Comparison of ENCODE assay signal across 30 cellular contexts in genomic region chr20:61745397-61746146, GRCh38.
"Had no signal": no experiment of that assay in that cellular context is flagged by ENCODE, and none has a peak within 500 bp of the region (broad histone marks: within the 10 kb centered on the region; RNA-seq: fewer than 3 reads in every experiment).

No MANE protein-coding gene starts in this region.

- H3K4me3 Mint-ChIP-seq: activated B cell treated with CpG ODN at 0.5 μM for 24 hours; activated CD8-positive, alpha-beta T cell treated with anti-CD3 and anti-CD28 coated beads for 36 hours; activated naive CD4-positive, alpha-beta T cell treated with anti-CD3 and anti-CD28 coated beads, Interleukin-2, amount 50 U/mL, for 24 hours; activated naive CD8-positive, alpha-beta T cell treated with anti-CD3 and anti-CD28 coated beads, Interleukin-2, amount 50 U/mL, for 24 hours; activated T-cell treated with anti-CD3 and anti-CD28 coated beads, Interleukin-2, amount 50 U/mL, for 4 hours; immature natural killer cell; natural killer cell treated with Interleukin-12 subunit alpha and Interleukin-12 subunit beta and Interleukin-15 and Interleukin-18, amount 100 ng/mL, for 72 hours; stimulated activated memory B cell treated with anti-CD40 and anti-IgM and Interleukin-4, amounts not matched to agents 10 μg/mL and 1 μg/mL and 100 μg/mL, for 72 hours; T-cell had no signal

- H3K36me3 ChIP-seq: colonic mucosa, ovary, prostate gland, suprapubic skin, tibial artery, upper lobe of right lung had no signal

- H3K4me1 Mint-ChIP-seq: activated B cell treated with CpG ODN at 0.5 μM for 24 hours; activated naive CD4-positive, alpha-beta T cell treated with anti-CD3 and anti-CD28 coated beads, Interleukin-2, amount 50 U/mL, for 24 hours; activated naive CD8-positive, alpha-beta T cell treated with anti-CD3 and anti-CD28 coated beads, Interleukin-2, amount 50 U/mL, for 24 hours; immature natural killer cell; stimulated activated memory B cell treated with anti-CD40 and anti-IgM and Interleukin-4, amounts not matched to agents 10 μg/mL and 1 μg/mL and 100 μg/mL, for 72 hours; T-cell had no signal

- H3K27me3 ChIP-seq: colonic mucosa, ovary, upper lobe of right lung had no signal

- H3K4me3 ChIP-seq: colonic mucosa, lung, mucosa of descending colon, ovary, prostate gland, skin epidermis, suprapubic skin, tibial artery, upper lobe of right lung had no signal

- H3K9me3 Mint-ChIP-seq: activated naive CD4-positive, alpha-beta T cell treated with anti-CD3 and anti-CD28 coated beads, Interleukin-2, amount 50 U/mL, for 24 hours had no signal

- H3K27ac Mint-ChIP-seq: activated B cell treated with CpG ODN at 0.5 μM for 24 hours; activated CD8-positive, alpha-beta T cell treated with anti-CD3 and anti-CD28 coated beads for 36 hours; activated naive CD4-positive, alpha-beta T cell treated with anti-CD3 and anti-CD28 coated beads, Interleukin-2, amount 50 U/mL, for 24 hours; activated naive CD8-positive, alpha-beta T cell treated with anti-CD3 and anti-CD28 coated beads, Interleukin-2, amount 50 U/mL, for 24 hours; activated T-helper 2 cell treated with anti-CD3 and anti-CD28 coated beads, Interferon-gamma antibody, Interleukin-2, Interleukin-4, amounts not matched to agents 10 μg/mL and 5 μg/mL and 100 μg/mL, durations not matched to agents 14 hours and 24 hours and 36 hours; immature natural killer cell; natural killer cell treated with Interleukin-12 subunit alpha and Interleukin-12 subunit beta and Interleukin-15 and Interleukin-18, amount 100 ng/mL, for 72 hours; stimulated activated memory B cell treated with anti-CD40 and anti-IgM and Interleukin-4, amounts not matched to agents 10 μg/mL and 1 μg/mL and 100 μg/mL, for 72 hours; T-cell had no signal

- H3K27ac ChIP-seq: colonic mucosa, ovary, prostate gland, skin epidermis, suprapubic skin, tibial artery, upper lobe of right lung had no signal

- ATAC-seq: activated CD8-positive, alpha-beta T cell treated with anti-CD3 and anti-CD28 coated beads for 36 hours; activated naive CD8-positive, alpha-beta T cell treated with anti-CD3 and anti-CD28 coated beads, Interleukin-2, amount 50 U/mL, for 24 hours; activated T-cell treated with anti-CD3 and anti-CD28 coated beads, Interleukin-2, amount 50 U/mL, for 4 hours; left lobe of liver; mucosa of descending colon; sciatic nerve; stimulated activated memory B cell treated with anti-CD40 and anti-IgM and Interleukin-4, amounts not matched to agents 10 μg/mL and 1 μg/mL and 100 μg/mL, for 72 hours; T-cell had no signal

- H3K9me3 ChIP-seq: colonic mucosa, mucosa of descending colon, ovary, prostate gland, suprapubic skin had no signal

- H3K4me1 ChIP-seq: colonic mucosa, prostate gland, suprapubic skin, tibial artery, upper lobe of right lung had no signal

- DNase-seq: activated B cell treated with CpG ODN at 0.5 μM for 24 hours; activated CD4-positive, alpha-beta T cell treated with anti-CD3 and anti-CD28 coated beads, Interleukin-2, amount 50 U/mL, for 1 hour; activated CD8-positive, alpha-beta T cell treated with anti-CD3 and anti-CD28 coated beads for 36 hours; activated naive CD8-positive, alpha-beta T cell treated with anti-CD3 and anti-CD28 coated beads, Interleukin-2, amount 50 U/mL, for 24 hours; activated T-cell treated with anti-CD3 and anti-CD28 coated beads, Interleukin-2, amount 50 U/mL, for 4 hours; amygdala; colonic mucosa; effector CD8-positive, alpha-beta T cell; glutamatergic neuron; hypothalamus; immature natural killer cell; ovary; retina; stimulated activated CD4-positive, alpha-beta T cell treated with anti-CD3 and anti-CD28 coated beads, Interleukin-1b, Interleukin-23, amount 100 ng/mL, for 48 hours; stimulated activated CD4-positive, alpha-beta T cell treated with anti-CD3 and anti-CD28 coated beads, Interleukin-4, amount 100 ng/mL, for 4 hours; stimulated activated CD8-positive, alpha-beta memory T cell treated with anti-CD3 and anti-CD28 coated beads, Interleukin-4, amount 100 ng/mL, for 48 hours; T-cell; tibial artery; upper lobe of right lung had no signal

- H3K27me3 Mint-ChIP-seq: activated B cell treated with CpG ODN at 0.5 μM for 24 hours; activated CD8-positive, alpha-beta T cell treated with anti-CD3 and anti-CD28 coated beads for 36 hours; activated naive CD4-positive, alpha-beta T cell treated with anti-CD3 and anti-CD28 coated beads, Interleukin-2, amount 50 U/mL, for 24 hours; stimulated activated memory B cell treated with anti-CD40 and anti-IgM and Interleukin-4, amounts not matched to agents 10 μg/mL and 1 μg/mL and 100 μg/mL, for 72 hours had no signal

- H3K36me3 Mint-ChIP-seq: activated naive CD4-positive, alpha-beta T cell treated with anti-CD3 and anti-CD28 coated beads, Interleukin-2, amount 50 U/mL, for 24 hours; immature natural killer cell; natural killer cell treated with Interleukin-12 subunit alpha and Interleukin-12 subunit beta and Interleukin-15 and Interleukin-18, amount 100 ng/mL, for 72 hours; stimulated activated memory B cell treated with anti-CD40 and anti-IgM and Interleukin-4, amounts not matched to agents 10 μg/mL and 1 μg/mL and 100 μg/mL, for 72 hours; T-cell had no signal
